8 cellular contexts compared by ENCODE assay signal in genomic region chr11:59550842-59551650, GRCh38. TPM values are rescaled to one million over a fixed set of nuclear protein-coding genes. Genes with fewer than 3 reads are reported as not detected.
DNase-seq lines count a peak whose midpoint lies in the region; ATAC-seq and TF ChIP-seq lines count a peak whose summit lies in the region.

No MANE protein-coding gene starts in this region.

- no peaks in the 10 kb centered on the region for H3K27me3 ChIP-seq in HCT116 (ENCODE audit: insufficient read depth, low read length)
- no peaks in the 10 kb centered on the region for H3K27me3 ChIP-seq in SK-N-SH (ENCODE audit: insufficient read depth)
- H3K27me3 ChIP-seq in trophoblast cell (ENCODE audit: insufficient read depth, low read length), result no peaks in the 10 kb centered on the region
- H3K27me3 ChIP-seq in tibial nerve, result no peaks in the 10 kb centered on the region

- no peak; a peak in 1 of 4 replicates for TF ChIP-seq EP300 in SK-N-SH (IDR thresholded peaks at IDR 0.05; ENCODE audit: borderline replicate concordance in 1 of 2, low read depth in 1 of 2, low read length in 1 of 2)
- peak in 1 of 2 donors; percentile 48 for TF ChIP-seq EP300 in tibial nerve (IDR thresholded peaks at IDR 0.05)

- no peak overlapping the region for H3K14ac ChIP-seq in trophoblast cell (ENCODE audit: low read length)

- H3K4me2 ChIP-seq in HCT116 (ENCODE audit: low read length) (peak overlapping the region; percentile 59), SK-N-SH (peak overlapping the region; percentile 74), trophoblast cell (ENCODE audit: low read length) (peak overlapping the region; percentile 81)

- POLR2A ChIA-PET in HCT116 (lab: Charles Lee) (interaction anchor here (0.9 kb wide), 1 partner anchor 15 kb away, joined by 5 read pairs; no protein-coding TSS in a partner anchor), SK-N-SH (lab: Yijun Ruan, JAX) (no interaction called here)

- H3K36me3 Mint-ChIP-seq in activated naive CD4-positive, alpha-beta T cell treated with anti-CD3 and anti-CD28 coated beads, Interleukin-2, amount 50 U/mL, for 72 hours, result peaks cover 0 to 16% of the 10 kb centered on the region in 2 donors

- H4K20me1 ChIP-seq in HCT116 (ENCODE audit: insufficient read depth) (no peaks in the 10 kb centered on the region), SK-N-SH (ENCODE audit: insufficient read depth) (no peaks in the 10 kb centered on the region)

- no peak for TF ChIP-seq RAD21 in HCT116 (IDR thresholded peaks at IDR 0.05; ENCODE audit: low read depth)
- no peak for TF ChIP-seq RAD21 in SK-N-SH (IDR thresholded peaks at IDR 0.05; ENCODE audit: low read length)

- H4K91ac ChIP-seq in trophoblast cell (ENCODE audit: low read depth, low read length), result no peak overlapping the region

- no peaks in the 10 kb centered on the region for H3K9me3 Mint-ChIP-seq in activated naive CD4-positive, alpha-beta T cell treated with anti-CD3 and anti-CD28 coated beads, Interleukin-2, amount 50 U/mL, for 72 hours

- H3K9me2 ChIP-seq in HCT116 (ENCODE audit: insufficient read depth), result no peaks in the 10 kb centered on the region
- H3K9me2 ChIP-seq in SK-N-SH, result no peaks in the 10 kb centered on the region

- TF ChIP-seq CTCF in HCT116 (IDR thresholded peaks at IDR 0.05 in 2 of 3, conservative IDR thresholded peaks at IDR 0.05 in 1 of 3; ENCODE audit: borderline replicate concordance in 1 of 3, insufficient read depth in 1 of 3, low read depth in 2 of 3, low read length in 2 of 3) (no peak), SK-N-SH (IDR thresholded peaks at IDR 0.05) (no peak), tibial nerve (IDR thresholded peaks at IDR 0.05) (peak in 1 of 5 experiments; percentile 8)

- H3K4me1 ChIP-seq in HCT116 (ENCODE audit: control insufficient read depth in 1 of 2, insufficient read depth in 2 of 2, low read length in 2 of 2), result peaks cover 42 to 65% of the 10 kb centered on the region in 2 experiments
- peaks cover 0 to 2% of the 10 kb centered on the region in 2 experiments; a peak in 2 of 4 replicates for H3K4me1 ChIP-seq in SK-N-SH (ENCODE audit: control insufficient read depth in 1 of 2, insufficient read depth in 2 of 2, low read depth in 1 of 2, low read length in 1 of 2)
- H3K4me1 ChIP-seq in trophoblast cell (ENCODE audit: control insufficient read depth in 1 of 2, insufficient read depth in 2 of 2, low read length in 2 of 2), result peaks cover 2 to 6% of the 10 kb centered on the region in 2 experiments
- peaks cover 0 to 32% (median 0%) of the 10 kb centered on the region in 4 donors for H3K4me1 ChIP-seq in tibial nerve

- no TSS peak for BruUV-seq in HCT116 (replicated peaks; lab: Mats Ljungman, UMichigan)

- H4K8ac ChIP-seq in trophoblast cell (ENCODE audit: low read depth, low read length), result peak overlapping the region; percentile 20

- RAD21 ChIA-PET in HCT116 (lab: Charles Lee; ENCODE audit: low non-redundant PET in 1 of 2, low total read pairs in 2 of 2, uncharacterized antibody in 2 of 2, unreplicated experiment in 2 of 2), result interaction anchor here in 1 of 2 experiments (0.6 kb wide), 1 partner anchor 14 kb away, joined by 7 read pairs; no protein-coding TSS in a partner anchor

- 2% methylated on average over 34 of the region's 34 CpGs for WGBS in SK-N-SH (ENCODE audit: low lambda C conversion rate)
- WGBS in trophoblast cell (ENCODE audit: extremely low coverage, insufficient coverage, insufficient read length), result no CpG with 5 or more reads among the region's 34 CpGs
- 1% methylated on average over 34 of the region's 34 CpGs for WGBS in tibial nerve, 2 donors

- no peak overlapping the region for H2AK5ac ChIP-seq in trophoblast cell (ENCODE audit: low read length)

- ATAC-seq in HCT116, result peak; percentile 62
- peak; percentile 58 to 62 for ATAC-seq in activated naive CD4-positive, alpha-beta T cell treated with anti-CD3 and anti-CD28 coated beads, Interleukin-2, amount 50 U/mL, for 72 hours
- ATAC-seq in Right ventricle myocardium inferior, result peak; percentile 78

- peak overlapping the region; percentile 98 to 99 for H3K27ac Mint-ChIP-seq in activated naive CD4-positive, alpha-beta T cell treated with anti-CD3 and anti-CD28 coated beads, Interleukin-2, amount 50 U/mL, for 72 hours

- DNase-seq in DMS79 (lab: John Stamatoyannopoulos, UW), result peak; percentile 71
- DNase-seq in HCT116 (ENCODE audit: low read depth, low spot score), result peak; percentile 91
- peak; percentile 95 for DNase-seq in NAMALWA (ENCODE audit: low spot score)
- DNase-seq in SK-N-SH, result peak; percentile 44
- DNase-seq in activated naive CD4-positive, alpha-beta T cell treated with anti-CD3 and anti-CD28 coated beads, Interleukin-2, amount 50 U/mL, for 72 hours (ENCODE audit: low spot score in 2 of 2), result peak; percentile 81 to 82
- peak; percentile 84 for DNase-seq in Right ventricle myocardium inferior (ENCODE audit: missing footprints)
- DNase-seq in trophoblast cell, result peak; percentile 81 to 93
- DNase-seq in tibial nerve (ENCODE audit: low spot score in 2 of 2), result peak; percentile 74 to 90

- peak overlapping the region; percentile 41 for H3K9ac ChIP-seq in HCT116 (ENCODE audit: low read length)
- H3K9ac ChIP-seq in SK-N-SH, result peak overlapping the region; percentile 86
- H3K9ac ChIP-seq in trophoblast cell (ENCODE audit: low read length), result peak overlapping the region; percentile 28

- H3K9me3 ChIP-seq in HCT116 (ENCODE audit: control insufficient read depth in 1 of 2, insufficient read depth in 1 of 2, low read depth in 1 of 2, low read length in 2 of 2) (no peaks in the 10 kb centered on the region), SK-N-SH (no peaks in the 10 kb centered on the region), trophoblast cell (ENCODE audit: insufficient read depth, low read depth, low read length) (no peaks in the 10 kb centered on the region), tibial nerve (no peaks in the 10 kb centered on the region)

- H2BK120ac ChIP-seq in trophoblast cell (ENCODE audit: insufficient read depth, low read length, poor library complexity), result no peak overlapping the region

- H3K23ac ChIP-seq in trophoblast cell (ENCODE audit: low read length), result no peak overlapping the region

- H3K79me1 ChIP-seq in trophoblast cell (ENCODE audit: low read length), result peaks cover 4% of the 10 kb centered on the region

- H2BK5ac ChIP-seq in trophoblast cell (ENCODE audit: low read depth, low read length, poor library complexity), result no peak overlapping the region

- H2BK12ac ChIP-seq in trophoblast cell (ENCODE audit: low read length), result no peak overlapping the region

- intact Hi-C loops in HCT116 (cut with micrococcal nuclease) (loop anchor here (1.0 to 10.0 kb wide), 4 partner anchors 9 to 1886 kb away; partner anchors contain the start of genes STX3 and ZDHHC5), Right ventricle myocardium inferior (cut with DNase I) (loop anchor here (1.0 to 10.0 kb wide), 4 partner anchors 9 to 214 kb away; partner anchors contain the start of gene PATL1)

- H3K4ac ChIP-seq in trophoblast cell (ENCODE audit: low read depth, low read length), result no peak overlapping the region

- TF ChIP-seq POLR2A in HCT116 (IDR thresholded peaks at IDR 0.05; ENCODE audit: borderline replicate concordance, extremely low read depth, insufficient read depth, insufficient read length) (no peak), tibial nerve (IDR thresholded peaks at IDR 0.05) (no peak)

- H2AFZ ChIP-seq in HCT116 (ENCODE audit: low read depth, low read length, poor library complexity, severe bottlenecking) (peak overlapping the region; percentile 20), SK-N-SH (ENCODE audit: low read depth) (peak overlapping the region; percentile 88), trophoblast cell (ENCODE audit: insufficient read depth, low read length, poor library complexity) (peak overlapping the region; percentile 20)

- H3F3A ChIP-seq in SK-N-SH (replicated peaks; ENCODE audit: insufficient read depth), result peaks cover 44% of the 10 kb centered on the region

- CTCF ChIA-PET in HCT116 (lab: Charles Lee), result interaction anchor here (1.3 to 4.7 kb wide), 2 partner anchors 9 to 13 kb away, joined by 3 to 26 read pairs; no protein-coding TSS in a partner anchor
- CTCF ChIA-PET in SK-N-SH (lab: Yijun Ruan, JAX), result interaction anchor here (1.3 to 4.0 kb wide), 2 partner anchors 10 to 15 kb away, joined by 4 to 17 read pairs; no protein-coding TSS in a partner anchor

- peak overlapping the region; percentile 34 to 40; a peak in 3 of 4 replicates for H3K4me3 ChIP-seq in HCT116 (replicated peaks in 1 of 2; ENCODE audit: low read depth in 1 of 2, low read length in 2 of 2)
- peak overlapping the region; percentile 66 to 77 for H3K4me3 ChIP-seq in SK-N-SH (ENCODE audit: low read depth in 2 of 2, low read length in 1 of 2)
- peak overlapping the region; percentile 69 for H3K4me3 ChIP-seq in trophoblast cell (ENCODE audit: low read depth, low read length)
- H3K4me3 ChIP-seq in tibial nerve, result peak overlapping the region; percentile 43 to 69 (median 52)

- H3K79me2 ChIP-seq in HCT116 (ENCODE audit: insufficient read depth, low read length) (no peaks in the 10 kb centered on the region), SK-N-SH (ENCODE audit: insufficient read depth) (no peaks in the 10 kb centered on the region), trophoblast cell (ENCODE audit: control insufficient read depth, insufficient read depth, low read length, poor library complexity) (no peaks in the 10 kb centered on the region)

- H3K18ac ChIP-seq in trophoblast cell (ENCODE audit: low read length), result no peak overlapping the region

- no peak overlapping the region for H4K12ac ChIP-seq in trophoblast cell (ENCODE audit: low read depth, low read length)

- H3K27ac ChIP-seq in HCT116 (ENCODE audit: low read depth, low read length) (peak overlapping the region; percentile 74), SK-N-SH (ENCODE audit: low read depth in 2 of 2, low read length in 1 of 2) (peak overlapping the region; percentile 91 to 93), trophoblast cell (ENCODE audit: low read depth, low read length) (peak overlapping the region; percentile 86), tibial nerve (peak overlapping the region; percentile 76 to 92 (median 86))

- H3K36me3 ChIP-seq in HCT116 (ENCODE audit: control insufficient read depth in 1 of 2, insufficient read depth in 2 of 2, low read length in 2 of 2) (no peaks in the 10 kb centered on the region), SK-N-SH (replicated peaks in 1 of 2; ENCODE audit: control insufficient read depth in 1 of 2, insufficient read depth in 2 of 2, low read length in 1 of 2) (no peaks in the 10 kb centered on the region), trophoblast cell (ENCODE audit: control insufficient read depth in 1 of 2, insufficient read depth in 2 of 2, low read length in 2 of 2) (no peaks in the 10 kb centered on the region), tibial nerve (no peaks in the 10 kb centered on the region)

RNA-seq across cellular contexts. Expression of gene OR4D9, which starts 39.7 kb away (rescaled TPM):
- total RNA-seq in HCT116 (2021; ENCODE audit: unreplicated experiment) (not detected), Right ventricle myocardium inferior (not detected), tibial nerve (not detected)
- not detected in 2 replicates for polyA plus RNA-seq in HCT116 (2012)
- polyA plus RNA-seq in SK-N-SH (2012; rRNA removed), result not detected in 2 replicates
- not detected in 2 replicates for polyA plus RNA-seq in SK-N-SH (2012; cell fraction: cytosol; rRNA removed)
- not detected in 2 replicates for polyA plus RNA-seq in SK-N-SH (2012; cell fraction: nucleus; rRNA removed)
- not detected for total RNA-seq in activated naive CD4-positive, alpha-beta T cell treated with anti-CD3 and anti-CD28 coated beads, Interleukin-2, amount 50 U/mL, for 72 hours
- polyA plus RNA-seq in trophoblast cell (2013), result not detected in 2 replicates

RNA-seq across cellular contexts. Expression of gene OR4D11, which starts 47.7 kb away (rescaled TPM):
- total RNA-seq in HCT116 (2021; ENCODE audit: unreplicated experiment), result not detected
- polyA plus RNA-seq in HCT116 (2012), result not detected in 2 replicates
- not detected in 2 replicates for polyA plus RNA-seq in SK-N-SH (2012; rRNA removed)
- polyA plus RNA-seq in SK-N-SH (2012; cell fraction: cytosol; rRNA removed), result not detected in 2 replicates
- polyA plus RNA-seq in SK-N-SH (2012; cell fraction: nucleus; rRNA removed), result not detected in 2 replicates
- not detected for total RNA-seq in activated naive CD4-positive, alpha-beta T cell treated with anti-CD3 and anti-CD28 coated beads, Interleukin-2, amount 50 U/mL, for 72 hours
- total RNA-seq in Right ventricle myocardium inferior, result not detected
- polyA plus RNA-seq in trophoblast cell (2013), result not detected in 2 replicates
- total RNA-seq in tibial nerve, result not detected

Comparison
In these comparisons a context has a peak if more than half of its experiments do, and no peak if none do; other contexts are left out.
1. Peak in every context shown above with its lines: DNase-seq, ATAC-seq, H3K4me3 ChIP-seq and H3K27ac ChIP-seq.
2. DNase-seq: peak in every context shown above with its lines; median percentile 95 in NAMALWA; 91 in HCT116; 87 in trophoblast cell; 84 in Right ventricle myocardium inferior; 82 in tibial nerve; 82 in activated naive CD4-positive, alpha-beta T cell treated with anti-CD3 and anti-CD28 coated beads, Interleukin-2, amount 50 U/mL, for 72 hours; 71 in DMS79; 44 in SK-N-SH.
3. H2AFZ ChIP-seq: peak in every context shown above with its lines; median percentile 88 in SK-N-SH; 20 in HCT116; 20 in trophoblast cell.
4. H3K9ac ChIP-seq: peak in every context shown above with its lines; median percentile 86 in SK-N-SH; 41 in HCT116; 28 in trophoblast cell.